In genomic region chr3:14413381-14414071, GRCh38 we compare ENCODE assay signal across 1 cellular context.
TF ChIP-seq lines count a peak whose summit lies in the region.

No MANE protein-coding gene starts in this region.

TF ChIP-seq in IMR-90, 13 proteins besides CTCF, POLR2A, EP300 and RAD21:
- TF ChIP-seq CEBPB (IDR thresholded peaks at IDR 0.05; ENCODE audit: low read depth, low read length) (0 out of 2 replicates have a peak, but pooled peaks have one; percentile 20), SMC3 (IDR thresholded peaks at IDR 0.05; ENCODE audit: low read depth, low read length) (no peak), RFX5 (IDR thresholded peaks at IDR 0.05; ENCODE audit: low read depth, low read length) (no peak), MAFK (IDR thresholded peaks at IDR 0.05; ENCODE audit: low read depth, low read length) (no peak), USF2 (IDR thresholded peaks at IDR 0.05; ENCODE audit: low read depth, low read length) (peak; percentile 39; the same call in 1 of the 2 replicates), MXI1 (IDR thresholded peaks at IDR 0.05; ENCODE audit: borderline replicate concordance, low read depth, low read length) (no peak), FOS (IDR thresholded peaks at IDR 0.05; ENCODE audit: low read depth, low read length) (peak; percentile 65)
